In the genomic region with DNA sequence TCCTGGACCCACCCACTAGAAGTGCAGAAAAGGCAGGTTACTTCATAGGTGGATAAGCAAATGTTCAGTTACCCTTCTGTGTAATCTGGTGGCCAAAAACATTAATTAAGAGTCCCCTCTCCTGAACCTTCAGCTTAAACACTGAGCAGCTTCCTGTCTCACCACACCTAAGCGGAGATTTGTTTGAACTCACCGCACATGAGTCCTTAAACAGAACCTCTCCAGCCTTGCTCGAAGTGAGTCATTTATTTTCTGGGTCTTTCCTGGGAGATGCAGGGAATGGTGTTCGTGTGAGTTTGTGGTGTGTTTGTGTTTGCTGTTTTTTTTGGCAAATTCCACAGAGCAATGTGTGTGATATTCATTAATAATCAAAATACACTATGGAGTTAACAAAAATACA, we compare ENCODE assay signal across 16 cellular contexts.
"Had no signal": no experiment of that assay in that cellular context is flagged by ENCODE, and none has a peak within 500 bp of the region (broad histone marks: within the 10 kb centered on the region; RNA-seq: fewer than 3 reads in every experiment).

No MANE protein-coding gene starts in this region.

- DNase-seq: activated CD4-positive, alpha-beta T cell treated with anti-CD3 and anti-CD28 coated beads for 1 hour; activated gamma-delta T cell; activated T-cell treated with anti-CD3 and anti-CD28 coated beads, Interleukin-2, amount 50 U/mL, for 72 hours; effector CD4-positive, alpha-beta T cell; esophagus squamous epithelium; heart right ventricle; mesenchymal stem cell; natural killer cell; stimulated activated CD8-positive, alpha-beta memory T cell treated with anti-CD3 and anti-CD28 coated beads, Interleukin-4, amount 100 ng/mL, for 48 hours; stimulated activated naive CD4-positive, alpha-beta T cell had no signal

- H3K27ac ChIP-seq: esophagus squamous epithelium, heart right ventricle, neutrophil, parathyroid adenoma, VCaP had no signal

- H3K4me3 ChIP-seq: esophagus squamous epithelium, heart right ventricle had no signal

- H3K9me3 Mint-ChIP-seq: activated naive CD4-positive, alpha-beta T cell treated with anti-CD3 and anti-CD28 coated beads, Interleukin-2, amount 50 U/mL, for 24 hours; activated T-cell treated with anti-CD3 and anti-CD28 coated beads, Interleukin-2, amount 50 U/mL, for 72 hours; natural killer cell; T-helper 1 cell treated with Interleukin-12 subunit alpha and Interleukin-12 subunit beta and Interleukin-4 antibody, amounts not matched to agents 30 μg/mL and 1 μg/mL, for 36 hours had no signal

- H3K9me3 ChIP-seq: esophagus squamous epithelium, heart right ventricle, neutrophil had no signal

- H3K36me3 Mint-ChIP-seq: activated naive CD4-positive, alpha-beta T cell treated with anti-CD3 and anti-CD28 coated beads, Interleukin-2, amount 50 U/mL, for 24 hours; natural killer cell had no signal

- H3K4me1 ChIP-seq: esophagus squamous epithelium, parathyroid adenoma had no signal

- H3K9ac ChIP-seq: parathyroid adenoma had no signal

- FAIRE-seq: astrocyte had no signal

- H3K79me2 ChIP-seq: parathyroid adenoma had no signal

- H3K27me3 ChIP-seq: esophagus squamous epithelium, heart right ventricle had no signal

- H3K36me3 ChIP-seq: esophagus squamous epithelium, heart right ventricle, neutrophil had no signal

- H3K4me1 Mint-ChIP-seq: activated naive CD4-positive, alpha-beta T cell treated with anti-CD3 and anti-CD28 coated beads, Interleukin-2, amount 50 U/mL, for 24 hours; natural killer cell had no signal

- H3K27ac Mint-ChIP-seq: activated naive CD4-positive, alpha-beta T cell treated with anti-CD3 and anti-CD28 coated beads, Interleukin-2, amount 50 U/mL, for 24 hours; activated T-cell treated with anti-CD3 and anti-CD28 coated beads, Interleukin-2, amount 50 U/mL, for 72 hours; natural killer cell; T-helper 1 cell treated with Interleukin-12 subunit alpha and Interleukin-12 subunit beta and Interleukin-4 antibody, amounts not matched to agents 30 μg/mL and 1 μg/mL, for 36 hours had no signal

- ATAC-seq: activated T-cell treated with anti-CD3 and anti-CD28 coated beads, Interleukin-2, amount 50 U/mL, for 72 hours; heart right ventricle; natural killer cell had no signal

- H3K4me3 Mint-ChIP-seq: activated naive CD4-positive, alpha-beta T cell treated with anti-CD3 and anti-CD28 coated beads, Interleukin-2, amount 50 U/mL, for 24 hours; activated T-cell treated with anti-CD3 and anti-CD28 coated beads, Interleukin-2, amount 50 U/mL, for 72 hours; natural killer cell; T-helper 1 cell treated with Interleukin-12 subunit alpha and Interleukin-12 subunit beta and Interleukin-4 antibody, amounts not matched to agents 30 μg/mL and 1 μg/mL, for 36 hours had no signal

- H2AFZ ChIP-seq: parathyroid adenoma had no signal
